Comparison of ENCODE assay signal across 15 cellular contexts in the genomic region with DNA sequence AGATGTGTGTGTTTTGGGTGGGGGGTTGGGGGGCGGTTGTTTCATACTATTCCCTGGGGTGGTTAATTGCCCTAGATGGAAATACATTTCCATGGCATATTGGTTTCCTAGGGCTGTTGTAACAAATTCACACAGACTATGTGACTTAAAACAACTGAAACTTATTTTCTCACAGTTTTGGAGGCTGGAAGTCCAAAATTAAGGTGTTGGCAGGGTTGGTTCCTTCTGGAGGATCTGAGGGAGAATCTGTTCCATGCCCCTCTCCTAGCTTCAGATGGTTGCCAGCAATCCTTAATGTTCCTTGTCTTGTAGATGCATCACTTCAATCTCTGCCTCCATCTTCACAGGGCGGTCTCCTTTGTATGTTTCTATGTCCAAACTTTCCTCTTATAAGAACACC.
"Had no signal": no experiment of that assay in that cellular context is flagged by ENCODE, and none has a peak within 500 bp of the region (broad histone marks: within the 10 kb centered on the region; RNA-seq: fewer than 3 reads in every experiment).

No MANE protein-coding gene starts in this region.

- H3K4me1 ChIP-seq: ascending aorta had no signal

- H3K36me3 ChIP-seq: ascending aorta, neural progenitor cell, pancreas, thyroid gland had no signal

- H3K9me3 Mint-ChIP-seq: activated naive CD4-positive, alpha-beta T cell treated with anti-CD3 and anti-CD28 coated beads, Interleukin-2, amount 10 ng/mL, durations not matched to agents 7 days and 5 days; activated T-helper 17 cell treated with anti-CD3 and anti-CD28 coated beads, Interleukin-2, amount 50 U/mL, for 72 hours; stimulated activated naive B cell treated with anti-CD40 and anti-IgM and Interleukin-4, amounts not matched to agents 10 μg/mL and 1 μg/mL and 100 μg/mL, for 72 hours had no signal

- H3K27ac Mint-ChIP-seq: activated naive CD4-positive, alpha-beta T cell treated with anti-CD3 and anti-CD28 coated beads, Interleukin-2, amount 10 ng/mL, durations not matched to agents 7 days and 5 days; activated T-helper 17 cell treated with anti-CD3 and anti-CD28 coated beads, Interleukin-2, amount 50 U/mL, for 72 hours; neural progenitor cell; stimulated activated naive B cell treated with anti-CD40 and anti-IgM and Interleukin-4, amounts not matched to agents 10 μg/mL and 1 μg/mL and 100 μg/mL, for 72 hours had no signal

- H3K27me3 Mint-ChIP-seq: activated naive CD4-positive, alpha-beta T cell treated with anti-CD3 and anti-CD28 coated beads, Interleukin-2, amount 10 ng/mL, durations not matched to agents 7 days and 5 days; stimulated activated naive B cell treated with anti-CD40 and anti-IgM and Interleukin-4, amounts not matched to agents 10 μg/mL and 1 μg/mL and 100 μg/mL, for 72 hours had no signal

- H3K27ac ChIP-seq: ascending aorta, dorsolateral prefrontal cortex, pancreas, thyroid gland had no signal

- ATAC-seq: activated T-helper 17 cell treated with anti-CD3 and anti-CD28 coated beads, Interleukin-2, amount 50 U/mL, for 72 hours; left ventricle myocardium superior; pancreas; stimulated activated naive B cell treated with anti-CD40 and anti-IgM and Interleukin-4, amounts not matched to agents 10 μg/mL and 1 μg/mL and 100 μg/mL, for 72 hours had no signal

- H3K4me1 Mint-ChIP-seq: activated naive CD4-positive, alpha-beta T cell treated with anti-CD3 and anti-CD28 coated beads, Interleukin-2, amount 10 ng/mL, durations not matched to agents 7 days and 5 days; activated T-helper 17 cell treated with anti-CD3 and anti-CD28 coated beads, Interleukin-2, amount 50 U/mL, for 72 hours; stimulated activated naive B cell treated with anti-CD40 and anti-IgM and Interleukin-4, amounts not matched to agents 10 μg/mL and 1 μg/mL and 100 μg/mL, for 72 hours had no signal

- H3K4me2 ChIP-seq: neural progenitor cell had no signal

- H3K4me3 ChIP-seq: ascending aorta, dorsolateral prefrontal cortex, neural progenitor cell, pancreas, thyroid gland had no signal

- DNase-seq: activated CD4-positive, alpha-beta T cell treated with anti-CD3 and anti-CD28 coated beads, Interleukin-2, amount 50 U/mL, for 4 hours; activated CD4-positive, CD25-positive, alpha-beta regulatory T cell treated with anti-CD3 and anti-CD28 coated beads, Interleukin-2, amount 50 U/mL, for 72 hours; activated naive CD4-positive, alpha-beta T cell treated with anti-CD3 and anti-CD28 coated beads, Interleukin-2, amount 10 ng/mL, durations not matched to agents 7 days and 5 days; dorsolateral prefrontal cortex; kidney glomerular epithelial cell; left ventricle myocardium superior; midbrain; pancreas; stimulated activated CD4-positive, alpha-beta T cell treated with anti-CD3 and anti-CD28 coated beads, Interleukin-2, amount 100 ng/mL, for 48 hours; stimulated activated naive B cell treated with anti-CD40 and anti-IgM and Interleukin-4, amounts not matched to agents 10 μg/mL and 1 μg/mL and 100 μg/mL, for 72 hours; T-helper 9 cell; thyroid gland had no signal

- H3K9ac ChIP-seq: neural progenitor cell had no signal

- H3K9me3 ChIP-seq: pancreas, thyroid gland had no signal

- H3K36me3 Mint-ChIP-seq: activated naive CD4-positive, alpha-beta T cell treated with anti-CD3 and anti-CD28 coated beads, Interleukin-2, amount 10 ng/mL, durations not matched to agents 7 days and 5 days; neural progenitor cell; stimulated activated naive B cell treated with anti-CD40 and anti-IgM and Interleukin-4, amounts not matched to agents 10 μg/mL and 1 μg/mL and 100 μg/mL, for 72 hours had no signal

- H3K27me3 ChIP-seq: ascending aorta, dorsolateral prefrontal cortex, neural progenitor cell, pancreas, thyroid gland had no signal

- H3K4me3 Mint-ChIP-seq: activated naive CD4-positive, alpha-beta T cell treated with anti-CD3 and anti-CD28 coated beads, Interleukin-2, amount 10 ng/mL, durations not matched to agents 7 days and 5 days; activated T-helper 17 cell treated with anti-CD3 and anti-CD28 coated beads, Interleukin-2, amount 50 U/mL, for 72 hours; neural progenitor cell; stimulated activated naive B cell treated with anti-CD40 and anti-IgM and Interleukin-4, amounts not matched to agents 10 μg/mL and 1 μg/mL and 100 μg/mL, for 72 hours had no signal
